Comparison of ENCODE assay signal across 12 cellular contexts in the genomic region with DNA sequence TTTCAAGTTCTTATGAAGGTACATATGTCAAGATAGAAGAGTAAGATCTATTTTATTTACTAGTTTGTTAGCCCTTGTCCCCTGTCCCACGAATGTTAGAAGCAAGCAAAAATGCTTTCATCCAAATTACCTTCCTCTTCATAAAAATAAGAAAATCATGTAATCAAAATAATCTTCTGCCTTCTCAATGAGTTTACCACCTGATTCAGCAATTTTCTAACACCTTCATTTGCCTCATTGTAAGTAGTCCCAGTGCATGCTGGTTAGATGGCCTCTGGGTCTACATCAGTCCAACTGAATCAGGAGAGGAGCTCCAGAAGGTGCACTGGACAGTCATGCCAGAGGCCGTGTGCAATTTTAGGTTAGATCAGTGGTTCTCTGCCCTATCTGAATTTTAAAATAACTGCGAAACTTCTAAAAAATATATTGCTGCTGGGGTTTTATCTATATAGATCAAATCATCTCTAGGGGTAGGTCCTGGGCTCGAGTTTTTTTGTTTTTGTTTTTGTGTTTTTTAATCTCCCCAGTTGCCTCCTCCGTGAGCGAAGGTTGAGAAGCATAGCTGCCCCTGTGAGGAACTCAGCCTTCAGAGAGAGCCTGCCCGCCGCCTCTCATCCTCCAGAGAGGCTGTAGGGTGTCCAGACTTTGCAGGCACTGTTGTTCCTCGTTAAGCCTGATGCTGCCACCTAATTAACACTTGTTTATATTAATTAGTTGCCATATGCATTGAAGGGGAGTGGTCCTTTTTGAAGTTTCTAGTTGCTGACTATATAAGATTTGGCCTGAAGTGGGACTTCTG.
DNase-seq lines count a peak whose midpoint lies in the region; ATAC-seq and TF ChIP-seq lines count a peak whose summit lies in the region.
"Had no signal": no experiment of that assay in that cellular context is flagged by ENCODE, and none has a peak within 500 bp of the region (broad histone marks: within the 10 kb centered on the region; RNA-seq: fewer than 3 reads in every experiment).

No MANE protein-coding gene starts in this region.

- H2AFZ ChIP-seq in parathyroid adenoma, result no peak overlapping the region

- H3K4me2 ChIP-seq in parathyroid adenoma (ENCODE audit: low read length), result peak overlapping the region; percentile 11

- peak overlapping the region; percentile 82 for H3K4me3 ChIP-seq in iPS-20b (ENCODE audit: low read length)
- H3K4me3 ChIP-seq in parathyroid adenoma (ENCODE audit: low read depth, low read length), result no peak overlapping the region

- peaks cover 25% of the 10 kb centered on the region for H3K4me1 ChIP-seq in iPS-20b (ENCODE audit: insufficient read depth, low read length)
- peaks cover 2% of the 10 kb centered on the region for H3K4me1 ChIP-seq in parathyroid adenoma

- H3K27ac ChIP-seq in VCaP, result peak overlapping the region; percentile 89
- H3K27ac ChIP-seq in iPS-20b (ENCODE audit: low read length), result no peak overlapping the region
- H3K27ac ChIP-seq in parathyroid adenoma, result no peak overlapping the region
- H3K27ac ChIP-seq: HL-60 had no signal

- no peaks in the 10 kb centered on the region for H3K9me3 ChIP-seq in iPS-20b (ENCODE audit: insufficient read depth, low read depth, low read length)
- H3K9me3 ChIP-seq in parathyroid adenoma (ENCODE audit: control insufficient read depth, low read length), result no peaks in the 10 kb centered on the region

- H3K27me3 ChIP-seq in iPS-20b (ENCODE audit: insufficient read depth, low read length), result no peaks in the 10 kb centered on the region
- H3K27me3 ChIP-seq in parathyroid adenoma (ENCODE audit: control insufficient read depth, insufficient read depth, low read length), result no peaks in the 10 kb centered on the region

- peak; percentile 36 for DNase-seq in ELF-1 (ENCODE audit: low read depth, low spot score)
- DNase-seq in NOMO-1 (lab: John Stamatoyannopoulos, UW; ENCODE audit: unreplicated experiment in 2 of 2), result no peak
- DNase-seq in NCI-H510A treated with DMSO at 0.1 percent for 48 hours (lab: John Stamatoyannopoulos, UW), result no peak
- DNase-seq in putamen (ENCODE audit: low spot score), result no peak
- DNase-seq: activated effector memory CD4-positive, alpha-beta T cell treated with Interleukin-2 at 50 U/mL for 16 hours; naive B cell; NCI-H2107 had no signal

- TF ChIP-seq CTCF in VCaP (conservative IDR thresholded peaks at IDR 0.05), result no peak
- TF ChIP-seq CTCF in parathyroid adenoma (IDR thresholded peaks at IDR 0.05), result no peak

- no peak for ATAC-seq in GM19023 (IDR thresholded peaks at IDR 0.05; ENCODE audit: unreplicated experiment)

- no peaks in the 10 kb centered on the region for H3K79me2 ChIP-seq in parathyroid adenoma

- H3K9ac ChIP-seq in iPS-20b (ENCODE audit: low read depth, low read length), result peak overlapping the region; percentile 69; the same call in 1 of the 2 replicates
- H3K9ac ChIP-seq in parathyroid adenoma, result no peak overlapping the region

- H3K36me3 ChIP-seq in iPS-20b (ENCODE audit: insufficient read depth, low read depth, low read length) (peaks cover 5% of the 10 kb centered on the region; the same call in 1 of the 2 replicates), parathyroid adenoma (ENCODE audit: control insufficient read depth, insufficient read depth, low read length) (no peaks in the 10 kb centered on the region)
